Comparison of ENCODE assay signal across 11 cellular contexts in genomic region chr1:234770031-234770795, GRCh38.
DNase-seq lines count a peak whose midpoint lies in the region; ATAC-seq and TF ChIP-seq lines count a peak whose summit lies in the region.
"Had no signal": no experiment of that assay in that cellular context is flagged by ENCODE, and none has a peak within 500 bp of the region (broad histone marks: within the 10 kb centered on the region; RNA-seq: fewer than 3 reads in every experiment).

No MANE protein-coding gene starts in this region.

- TF ChIP-seq CTCF in GM23338 (conservative IDR thresholded peaks at IDR 0.05; ENCODE audit: low read depth in 2 of 2) (no peak), psoas muscle (IDR thresholded peaks at IDR 0.05) (no peak)

- no peak for DNase-seq in GM23338 (ENCODE audit: low spot score)
- no peak for DNase-seq in activated T-helper 1 cell treated with anti-CD3 and anti-CD28 coated beads, Interleukin-12 subunit alpha, Interleukin-12 subunit beta, Interleukin-2, Interleukin-4 antibody, amounts not matched to agents 30 ng/mL and 10 ng/mL and 1 ng/mL, durations not matched to agents 14 hours and 24 hours and 36 hours (ENCODE audit: low spot score)
- DNase-seq in mesenteric fat pad (ENCODE audit: low spot score): peak; percentile 60
- DNase-seq in AG08396 (ENCODE audit: low spot score): no peak
- no peak for DNase-seq in HPDE6-E6E7 (ENCODE audit: extremely low spot score)
- DNase-seq in psoas muscle: no peak
- DNase-seq: DMS 273 treated with DMSO at 0.1 percent for 48 hours; NK-92 treated with Interleukin-12 subunit alpha and Interleukin-12 subunit beta, amount 100 ng/mL, for 24 hours; stimulated activated CD8-positive, alpha-beta memory T cell treated with anti-CD3 and anti-CD28 coated beads, Interleukin-4, amount 100 ng/mL, for 48 hours had no signal

- no peak overlapping the region for H3K27ac Mint-ChIP-seq in GM23338
- peak overlapping the region; percentile 83 for H3K27ac Mint-ChIP-seq in activated T-helper 1 cell treated with anti-CD3 and anti-CD28 coated beads, Interleukin-12 subunit alpha, Interleukin-12 subunit beta, Interleukin-2, Interleukin-4 antibody, amounts not matched to agents 30 ng/mL and 10 ng/mL and 1 ng/mL, durations not matched to agents 14 hours and 24 hours and 36 hours

- peaks cover 75% of the 10 kb centered on the region for H3K4me1 ChIP-seq in BLaER1
- peaks cover 17% of the 10 kb centered on the region for H3K4me1 ChIP-seq in GM23338 (ENCODE audit: insufficient read depth)
- peaks cover 18% of the 10 kb centered on the region for H3K4me1 ChIP-seq in psoas muscle

- no peaks in the 10 kb centered on the region for H3K36me3 ChIP-seq in BLaER1
- no peaks in the 10 kb centered on the region for H3K36me3 ChIP-seq in GM23338 (ENCODE audit: insufficient read depth)
- H3K36me3 ChIP-seq in psoas muscle (ENCODE audit: insufficient read depth in 1 of 2, low read depth in 1 of 2): no peaks in the 10 kb centered on the region

- peak overlapping the region; percentile 85 for H3K9ac ChIP-seq in BLaER1

- H3K9me3 Mint-ChIP-seq in GM23338: peaks cover 3% of the 10 kb centered on the region; the same call in 2 of the 3 replicates
- H3K9me3 Mint-ChIP-seq in activated T-helper 1 cell treated with anti-CD3 and anti-CD28 coated beads, Interleukin-12 subunit alpha, Interleukin-12 subunit beta, Interleukin-2, Interleukin-4 antibody, amounts not matched to agents 30 ng/mL and 10 ng/mL and 1 ng/mL, durations not matched to agents 14 hours and 24 hours and 36 hours: peaks cover 4% of the 10 kb centered on the region

- H3K4me3 Mint-ChIP-seq in GM23338: no peak overlapping the region
- no peak overlapping the region for H3K4me3 Mint-ChIP-seq in activated T-helper 1 cell treated with anti-CD3 and anti-CD28 coated beads, Interleukin-12 subunit alpha, Interleukin-12 subunit beta, Interleukin-2, Interleukin-4 antibody, amounts not matched to agents 30 ng/mL and 10 ng/mL and 1 ng/mL, durations not matched to agents 14 hours and 24 hours and 36 hours

- peak overlapping the region; percentile 96 for H3K27ac ChIP-seq in BLaER1
- no peak overlapping the region for H3K27ac ChIP-seq in GM23338 (ENCODE audit: low read depth)
- H3K27ac ChIP-seq in psoas muscle: no peak overlapping the region

- H3K27me3 ChIP-seq in BLaER1: no peaks in the 10 kb centered on the region
- no peaks in the 10 kb centered on the region for H3K27me3 ChIP-seq in GM23338 (ENCODE audit: insufficient read depth)
- no peaks in the 10 kb centered on the region for H3K27me3 ChIP-seq in psoas muscle (ENCODE audit: insufficient read depth in 3 of 3, low read length in 2 of 3)

- H3K36me3 Mint-ChIP-seq in GM23338 (ENCODE audit: low read depth): no peaks in the 10 kb centered on the region; the same call in 2 of the 3 replicates
- H3K36me3 Mint-ChIP-seq in activated T-helper 1 cell treated with anti-CD3 and anti-CD28 coated beads, Interleukin-12 subunit alpha, Interleukin-12 subunit beta, Interleukin-2, Interleukin-4 antibody, amounts not matched to agents 30 ng/mL and 10 ng/mL and 1 ng/mL, durations not matched to agents 14 hours and 24 hours and 36 hours (ENCODE audit: low read depth): peaks cover 16% of the 10 kb centered on the region

- intact Hi-C loops in activated T-helper 1 cell treated with anti-CD3 and anti-CD28 coated beads, Interleukin-12 subunit alpha, Interleukin-12 subunit beta, Interleukin-2, Interleukin-4 antibody, amounts not matched to agents 30 ng/mL and 10 ng/mL and 1 ng/mL, durations not matched to agents 14 hours and 24 hours and 36 hours (cut with micrococcal nuclease): no loop called here
- intact Hi-C loops in psoas muscle (cut with DNase I): loop anchor here in 1 of 2 donors (5.0 kb wide), 3 partner anchors 158 to 312 kb away; partner anchors contain the start of gene IRF2BP2

- peaks cover 26% of the 10 kb centered on the region for H3K4me1 Mint-ChIP-seq in GM23338
- H3K4me1 Mint-ChIP-seq in activated T-helper 1 cell treated with anti-CD3 and anti-CD28 coated beads, Interleukin-12 subunit alpha, Interleukin-12 subunit beta, Interleukin-2, Interleukin-4 antibody, amounts not matched to agents 30 ng/mL and 10 ng/mL and 1 ng/mL, durations not matched to agents 14 hours and 24 hours and 36 hours (ENCODE audit: low read depth): peaks cover 72% of the 10 kb centered on the region

- WGBS in psoas muscle, 3 donors: 81 to 84% (median 83%) methylated on average over 24 of the region's 24 CpGs

- H3K4me3 ChIP-seq in BLaER1 (peak overlapping the region; percentile 56; the same call in 1 of the 2 replicates), GM23338 (no peak overlapping the region), psoas muscle (no peak overlapping the region)

- H4K20me1 ChIP-seq in BLaER1 (no peaks in the 10 kb centered on the region), GM23338 (replicated peaks; ENCODE audit: insufficient read depth) (no peaks in the 10 kb centered on the region)

- H3K9me2 ChIP-seq in GM23338 (ENCODE audit: insufficient read depth): peaks cover 6% of the 10 kb centered on the region; the same call in 1 of the 2 replicates

- H2AFZ ChIP-seq in GM23338: peak overlapping the region; percentile 66; the same call in 1 of the 2 replicates

- ATAC-seq in GM23338: peak; percentile 50
- ATAC-seq in HG03095 (IDR thresholded peaks at IDR 0.05; ENCODE audit: unreplicated experiment): no peak
- ATAC-seq in psoas muscle: no peak

- H3K9me3 ChIP-seq in BLaER1: no peaks in the 10 kb centered on the region; the same call in 1 of the 2 replicates
- H3K9me3 ChIP-seq in psoas muscle: no peaks in the 10 kb centered on the region

- no peaks in the 10 kb centered on the region for H3F3A ChIP-seq in GM23338 (replicated peaks; ENCODE audit: low read depth)

- no peaks in the 10 kb centered on the region for H3K79me2 ChIP-seq in GM23338 (replicated peaks; ENCODE audit: insufficient read depth)

- H3K4me2 ChIP-seq in BLaER1 (peak overlapping the region; percentile 83), GM23338 (0 out of 2 replicates have a peak overlapping the region, but pooled peaks have one; percentile 14)

- peaks cover 11% of the 10 kb centered on the region for H3K27me3 Mint-ChIP-seq in GM23338 (ENCODE audit: insufficient read depth, low read depth, poor library complexity)
- H3K27me3 Mint-ChIP-seq in activated T-helper 1 cell treated with anti-CD3 and anti-CD28 coated beads, Interleukin-12 subunit alpha, Interleukin-12 subunit beta, Interleukin-2, Interleukin-4 antibody, amounts not matched to agents 30 ng/mL and 10 ng/mL and 1 ng/mL, durations not matched to agents 14 hours and 24 hours and 36 hours (ENCODE audit: insufficient read depth): no peaks in the 10 kb centered on the region

TF ChIP-seq in GM23338, 12 proteins besides CTCF, POLR2A, EP300 and RAD21:
- TF ChIP-seq REST (IDR thresholded peaks at IDR 0.05; ENCODE audit: unreplicated experiment) (no peak), ZNF114 (CRISPR knock-in tag; IDR thresholded peaks at IDR 0.05) (no peak), POLR2AphosphoS5 (IDR thresholded peaks at IDR 0.05; ENCODE audit: low read depth) (no peak), NANOG (IDR thresholded peaks at IDR 0.05; ENCODE audit: borderline replicate concordance) (no peak)
